ENCODE assay signal across 10 cellular contexts in the genomic region with DNA sequence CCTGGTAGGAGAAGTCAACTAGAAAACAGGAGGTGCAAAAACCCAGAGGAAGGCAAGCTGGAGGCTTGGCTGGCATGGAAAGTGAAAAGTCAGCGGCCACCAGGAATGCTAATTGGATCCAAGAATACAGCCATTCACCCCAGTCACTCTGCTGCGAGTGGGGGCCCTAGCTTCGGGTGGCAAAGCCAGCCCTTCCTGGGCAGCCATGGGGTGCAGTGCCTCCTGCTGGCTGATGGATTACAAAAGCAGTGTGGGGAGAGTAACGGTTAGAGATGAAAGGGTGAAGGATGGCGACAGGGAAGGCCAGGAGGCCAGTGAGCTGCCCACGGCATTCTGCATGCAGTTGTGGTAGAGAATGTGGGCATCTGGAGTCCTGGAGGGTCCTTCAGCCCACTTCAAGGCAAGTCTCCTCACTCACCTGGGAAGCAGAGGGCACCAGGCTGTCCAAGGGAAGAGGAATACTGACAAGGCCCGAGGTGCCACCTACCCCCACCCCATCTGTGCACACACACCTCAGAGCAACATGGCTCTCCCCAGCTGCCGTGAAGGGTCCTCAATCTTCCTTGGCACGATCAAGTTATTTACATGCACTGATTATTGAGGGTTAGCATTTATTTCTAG. TPM values are rescaled to one million over a fixed set of nuclear protein-coding genes. Genes with fewer than 3 reads are reported as not detected.
A peak's percentile ranks its signal among the peaks of the same experiment; 100 is the strongest.
DNase-seq lines count a peak whose midpoint lies in the region; ATAC-seq, FAIRE-seq and TF ChIP-seq lines count a peak whose summit lies in the region.
"Had no signal": no experiment of that assay in that cellular context is flagged by ENCODE, and none has a peak within 500 bp of the region (broad histone marks: within the 10 kb centered on the region; RNA-seq: fewer than 3 reads in every experiment).

No MANE protein-coding gene starts in this region.

- H3K27me3 Mint-ChIP-seq in activated CD4-positive, alpha-beta T cell treated with anti-CD3 and anti-CD28 coated beads for 36 hours = no peaks in the 10 kb centered on the region

- DNase-seq in activated CD4-positive, alpha-beta T cell treated with anti-CD3 and anti-CD28 coated beads for 36 hours = peak; percentile 42
- no peak for DNase-seq in activated CD4-positive, alpha-beta T cell treated with anti-CD3 and anti-CD28 coated beads, Interleukin-2, amount 50 U/mL, for 4 hours
- DNase-seq in adipocyte (ENCODE audit: low read depth) (peak; percentile 34), keratinocyte (ENCODE audit: low read depth, low spot score) (no peak), thyroid gland (no peak), OCI-M2 (lab: John Stamatoyannopoulos, UW; ENCODE audit: unreplicated experiment) (no peak)

- H3K9me3 ChIP-seq in adipocyte (ENCODE audit: control insufficient read depth, low read length) (no peaks in the 10 kb centered on the region), keratinocyte (ENCODE audit: control insufficient read depth, low read depth, low read length) (no peaks in the 10 kb centered on the region), thyroid gland (no peaks in the 10 kb centered on the region)
- H3K9me3 ChIP-seq: neutrophil had no signal

- H3K4me1 Mint-ChIP-seq in activated CD4-positive, alpha-beta T cell treated with anti-CD3 and anti-CD28 coated beads for 36 hours = no peaks in the 10 kb centered on the region

- H4K20me1 ChIP-seq in keratinocyte (ENCODE audit: control insufficient read depth, extremely low read depth, insufficient read depth, low read length) = peaks cover 36% of the 10 kb centered on the region

- H3K9me3 Mint-ChIP-seq in activated CD4-positive, alpha-beta T cell treated with anti-CD3 and anti-CD28 coated beads for 36 hours (ENCODE audit: low read depth) = no peaks in the 10 kb centered on the region

- 77 to 86% methylated on average over 8 to 9 of the region's 9 CpGs for WGBS in thyroid gland, 2 donors

- H3K79me2 ChIP-seq in keratinocyte (ENCODE audit: control insufficient read depth, insufficient read depth, low read length) = peaks cover 36% of the 10 kb centered on the region

- TF ChIP-seq CTCF in keratinocyte (optimal IDR thresholded peaks at IDR 0.05 in 1 of 3, IDR thresholded peaks at IDR 0.05 in 1 of 3, conservative IDR thresholded peaks at IDR 0.05 in 1 of 3; ENCODE audit: extremely low read depth in 1 of 3, insufficient read depth in 2 of 3, low read length in 3 of 3) (peak; percentile 46 to 68 (median 53)), thyroid gland (IDR thresholded peaks at IDR 0.05) (peak in 1 of 6 experiments; percentile 12)

- H3K4me1 ChIP-seq in adipocyte (ENCODE audit: control insufficient read depth, insufficient read depth, low read length) = peaks cover 54% of the 10 kb centered on the region
- peaks cover 24% of the 10 kb centered on the region for H3K4me1 ChIP-seq in keratinocyte (ENCODE audit: control insufficient read depth, extremely low read depth, insufficient read depth, low read length)
- H3K4me1 ChIP-seq in thyroid gland = peaks cover 4 to 56% of the 10 kb centered on the region in 2 donors

- no peak overlapping the region for H3K4me2 ChIP-seq in keratinocyte (ENCODE audit: control insufficient read depth, extremely low read depth, insufficient read depth, low read depth, low read length)

- dilution Hi-C loops in keratinocyte (cut with MboI; ENCODE audit: extremely low pct_ligation_motif_present, low sequenced_read_pairs) = no loop called here

- no peak for ATAC-seq in activated CD4-positive, alpha-beta T cell treated with anti-CD3 and anti-CD28 coated beads for 36 hours
- ATAC-seq in HG03159 (IDR thresholded peaks at IDR 0.05; ENCODE audit: unreplicated experiment) = no peak
- no peak for ATAC-seq in GM19351 (IDR thresholded peaks at IDR 0.05; ENCODE audit: unreplicated experiment)

- CTCF ChIA-PET in activated CD4-positive, alpha-beta T cell treated with anti-CD3 and anti-CD28 coated beads for 36 hours (lab: Charles Lee) = interaction anchor here (0.7 to 1.2 kb wide), 2 partner anchors 64 to 75 kb away, joined by 3 read pairs; no protein-coding TSS in a partner anchor

- no peak for TF ChIP-seq POLR2A in thyroid gland (IDR thresholded peaks at IDR 0.05)

- H3K9ac ChIP-seq in adipocyte (ENCODE audit: low read length) = peak overlapping the region; percentile 84
- H3K9ac ChIP-seq in keratinocyte (ENCODE audit: control insufficient read depth, extremely low read depth, insufficient read depth, low read length) = no peak overlapping the region

- H3K27me3 ChIP-seq in adipocyte (replicated peaks; ENCODE audit: control insufficient read depth, insufficient read depth, low read length) = no peaks in the 10 kb centered on the region
- H3K27me3 ChIP-seq in keratinocyte (ENCODE audit: control insufficient read depth, extremely low read depth, insufficient read depth, low read length) = no peaks in the 10 kb centered on the region
- no peaks in the 10 kb centered on the region for H3K27me3 ChIP-seq in thyroid gland
- H3K27me3 ChIP-seq: neutrophil had no signal

- POLR2A ChIA-PET in activated CD4-positive, alpha-beta T cell treated with anti-CD3 and anti-CD28 coated beads for 36 hours (lab: Charles Lee) = no interaction called here

- H3K9me1 ChIP-seq in keratinocyte (ENCODE audit: control insufficient read depth, extremely low read depth, insufficient read depth, low read length) = no peaks in the 10 kb centered on the region

- H3K27ac Mint-ChIP-seq in activated CD4-positive, alpha-beta T cell treated with anti-CD3 and anti-CD28 coated beads for 36 hours = no peak overlapping the region

- peak overlapping the region; percentile 40 for H3K4me3 ChIP-seq in adipocyte (ENCODE audit: low read length)
- H3K4me3 ChIP-seq in keratinocyte (ENCODE audit: control insufficient read depth in 2 of 3, extremely low read depth in 1 of 3, insufficient read depth in 2 of 3, low read depth in 1 of 3, low read length in 3 of 3) = no peak overlapping the region
- no peak overlapping the region for H3K4me3 ChIP-seq in thyroid gland (replicated peaks in 1 of 3)

- H2AFZ ChIP-seq in keratinocyte (ENCODE audit: control insufficient read depth, low read length) = no peak overlapping the region

- H3K4me3 Mint-ChIP-seq in activated CD4-positive, alpha-beta T cell treated with anti-CD3 and anti-CD28 coated beads for 36 hours = no peak overlapping the region

- H3K27ac ChIP-seq in keratinocyte (ENCODE audit: control insufficient read depth, insufficient read depth, low read length) (no peak overlapping the region), thyroid gland (peak overlapping the region in 2 of 3 donors; percentile 49 to 76)
- H3K27ac ChIP-seq: neutrophil had no signal

- intact Hi-C loops in activated CD4-positive, alpha-beta T cell treated with anti-CD3 and anti-CD28 coated beads for 36 hours (cut with DNase I, micrococcal nuclease) = no loop called here
- intact Hi-C loops in thyroid gland (cut with DNase I) = no loop called here

- FAIRE-seq in keratinocyte (lab: Jason Lieb, UNC) = no peak

- H3K36me3 ChIP-seq in adipocyte (ENCODE audit: control insufficient read depth, insufficient read depth, low read length, severe bottlenecking) (peaks cover 50% of the 10 kb centered on the region), keratinocyte (ENCODE audit: control insufficient read depth in 2 of 2, extremely low read depth in 1 of 2, insufficient read depth in 2 of 2, low read length in 2 of 2) (peaks cover 49 to 70% of the 10 kb centered on the region in 2 experiments), thyroid gland (peaks cover 60 to 64% of the 10 kb centered on the region in 2 donors)

- H3K36me3 Mint-ChIP-seq in activated CD4-positive, alpha-beta T cell treated with anti-CD3 and anti-CD28 coated beads for 36 hours (ENCODE audit: low read depth) = peaks cover 52% of the 10 kb centered on the region

RNA-seq across cellular contexts. Expression of gene EPHX3, which starts 20.3 kb away (rescaled TPM):
- under 1 TPM in 1 of 2 experiments, not detected in 1; 0.09 TPM for total RNA-seq in activated CD4-positive, alpha-beta T cell treated with anti-CD3 and anti-CD28 coated beads for 36 hours
- polyA plus RNA-seq in keratinocyte = 0.33 to 1.2 TPM (median 0.51 TPM) in 3 replicates
- 5.2 TPM for polyA plus RNA-seq in keratinocyte (2011; ENCODE audit: low read depth)
- polyA plus RNA-seq in keratinocyte (2011; cell fraction: cytosol; rRNA removed) = 0.27 and 0.40 TPM in 2 replicates
- 1.7 and 2.1 TPM in 2 replicates for polyA plus RNA-seq in keratinocyte (2011; cell fraction: nucleus; rRNA removed)
- 0.39 and 16.9 TPM in 2 replicates for polyA plus RNA-seq in keratinocyte (2012; ENCODE audit: low replicate concordance)
- 1.2 to 1.5 TPM (median 1.4 TPM) in 3 replicates for polyA minus RNA-seq in keratinocyte
- polyA minus RNA-seq in keratinocyte (2011; cell fraction: cytosol; rRNA and poly(A)+ RNA removed) = not detected
- polyA minus RNA-seq in keratinocyte (2011; cell fraction: nucleus; rRNA and poly(A)+ RNA removed) = 0.93 and 1.1 TPM in 2 replicates
- total RNA-seq in thyroid gland = 1 to 10 TPM in 1 of 4 donors, under 1 TPM in 1, not detected in 2; 0.59 to 1.1 TPM
- total RNA-seq: T-helper 1 cell treated with Interleukin-12 subunit alpha and Interleukin-12 subunit beta and Interleukin-4 antibody, amounts not matched to agents 30 ng/mL and 1 ng/mL, for 36 hours had no signal

RNA-seq across cellular contexts. Expression of gene NOTCH3, which starts 51.7 kb away (rescaled TPM):
- total RNA-seq in activated CD4-positive, alpha-beta T cell treated with anti-CD3 and anti-CD28 coated beads for 36 hours = under 1 TPM; 0.02 to 0.25 TPM
- polyA plus RNA-seq in keratinocyte = 2.5 to 14.9 TPM (median 4.1 TPM) in 3 replicates
- polyA plus RNA-seq in keratinocyte (2011; ENCODE audit: low read depth) = 39.1 TPM
- polyA plus RNA-seq in keratinocyte (2011; cell fraction: cytosol; rRNA removed) = 1.7 and 3.5 TPM in 2 replicates
- polyA plus RNA-seq in keratinocyte (2011; cell fraction: nucleus; rRNA removed) = 29.6 and 36.8 TPM in 2 replicates
- polyA plus RNA-seq in keratinocyte (2012; ENCODE audit: low replicate concordance) = 4.2 and 45.4 TPM in 2 replicates
- polyA minus RNA-seq in keratinocyte = 17.6 to 102 TPM (median 31.2 TPM) in 3 replicates
- polyA minus RNA-seq in keratinocyte (2011; cell fraction: cytosol; rRNA and poly(A)+ RNA removed) = 58.3 TPM
- 138 and 146 TPM in 2 replicates for polyA minus RNA-seq in keratinocyte (2011; cell fraction: nucleus; rRNA and poly(A)+ RNA removed)
- total RNA-seq in thyroid gland = 10 to 100 TPM; 10.9 to 53.9 (median 20.0) TPM
- total RNA-seq: T-helper 1 cell treated with Interleukin-12 subunit alpha and Interleukin-12 subunit beta and Interleukin-4 antibody, amounts not matched to agents 30 ng/mL and 1 ng/mL, for 36 hours had no signal

Comparison
In these comparisons a context has a peak if more than half of its experiments do, and no peak if none do; other contexts are left out.
1. DNase-seq: peak in activated CD4-positive, alpha-beta T cell treated with anti-CD3 and anti-CD28 coated beads for 36 hours (single experiment) and adipocyte (single experiment); none in activated CD4-positive, alpha-beta T cell treated with anti-CD3 and anti-CD28 coated beads, Interleukin-2, amount 50 U/mL, for 4 hours (0 of 2), keratinocyte (single experiment), thyroid gland (0 of 2) and OCI-M2 (single experiment).
2. RNA of gene NOTCH3, which starts 51.7 kb away (total RNA-seq): 10.9 to 53.9 TPM in thyroid gland; 0.02 to 0.25 TPM in activated CD4-positive, alpha-beta T cell treated with anti-CD3 and anti-CD28 coated beads for 36 hours; every median in the first group is over 4 times any median in the second.